Comparison of ENCODE assay signal across 13 cellular contexts in genomic region chr5:142221091-142221860, GRCh38.
DNase-seq lines count a peak whose midpoint lies in the region; ATAC-seq and TF ChIP-seq lines count a peak whose summit lies in the region.
"Had no signal": no experiment of that assay in that cellular context is flagged by ENCODE, and none has a peak within 500 bp of the region (broad histone marks: within the 10 kb centered on the region; RNA-seq: fewer than 3 reads in every experiment).

No MANE protein-coding gene starts in this region.

- ATAC-seq in left ventricle myocardium superior (peak; percentile 10), left cardiac atrium (no peak), T-helper 17 cell (no peak), HG02588 (IDR thresholded peaks at IDR 0.05; ENCODE audit: unreplicated experiment) (no peak)

- peak overlapping the region; percentile 66 for H3K27ac Mint-ChIP-seq in T-helper 17 cell

- CTCF ChIA-PET in GM10248 (lab: Yijun Ruan, JAX) = no interaction called here

- TF ChIP-seq CTCF in GM10248 (IDR thresholded peaks at IDR 0.05; ENCODE audit: control extremely low read depth, extremely low read depth, low read depth, missing control alignments) = no peak

- POLR2A ChIA-PET in GM10248 (lab: Yijun Ruan, JAX) = no interaction called here

- intact Hi-C loops in left ventricle myocardium superior (cut with micrococcal nuclease) = no loop called here
- intact Hi-C loops in left cardiac atrium (cut with DNase I) = no loop called here

- peak overlapping the region; percentile 21 for H3K4me3 Mint-ChIP-seq in T-helper 17 cell
- H3K4me3 Mint-ChIP-seq: activated CD4-positive, alpha-beta memory T cell treated with anti-CD3 and anti-CD28 coated beads for 36 hours had no signal

- no peaks in the 10 kb centered on the region for H3K9me3 ChIP-seq in T-helper 17 cell (ENCODE audit: control insufficient read depth, low read length, poor library complexity, severe bottlenecking)
- H3K9me3 ChIP-seq: esophagus muscularis mucosa had no signal

- H3K4me1 Mint-ChIP-seq in T-helper 17 cell = peaks cover 17% of the 10 kb centered on the region

- DNase-seq in left ventricle myocardium superior = no peak
- no peak for DNase-seq in left cardiac atrium
- DNase-seq in T-helper 17 cell = no peak
- DNase-seq in lung microvascular endothelial cell (ENCODE audit: low read depth in 2 of 2) = peak; percentile 18 to 29
- no peak for DNase-seq in COLO668 (lab: John Stamatoyannopoulos, UW; ENCODE audit: unreplicated experiment)
- no peak for DNase-seq in 8988T
- no peak for DNase-seq in GM10248 (ENCODE audit: extremely low spot score)
- DNase-seq: activated CD4-positive, alpha-beta memory T cell treated with anti-CD3 and anti-CD28 coated beads for 36 hours; activated gamma-delta T cell treated with Interleukin-2 at 50 U/mL for 16 hours; KG1; NCI-H2171 had no signal

- H3K27me3 Mint-ChIP-seq in T-helper 17 cell = peaks cover 2% of the 10 kb centered on the region
- H3K27me3 Mint-ChIP-seq: activated CD4-positive, alpha-beta memory T cell treated with anti-CD3 and anti-CD28 coated beads for 36 hours had no signal

- H3K36me3 Mint-ChIP-seq in T-helper 17 cell (ENCODE audit: low read depth) = no peaks in the 10 kb centered on the region
- H3K36me3 Mint-ChIP-seq: activated CD4-positive, alpha-beta memory T cell treated with anti-CD3 and anti-CD28 coated beads for 36 hours had no signal

Comparison
In these comparisons a context has a peak if more than half of its experiments do, and no peak if none do; other contexts are left out.
1. DNase-seq: peak in lung microvascular endothelial cell (2 of 2); none in left ventricle myocardium superior (single experiment), left cardiac atrium (single experiment), T-helper 17 cell (0 of 3), COLO668 (single experiment), 8988T (single experiment) and GM10248 (single experiment).